Comparison of ENCODE assay signal across 1 cellular context in genomic region chr7:96621932-96622331, GRCh38.
TF ChIP-seq lines count a peak whose summit lies in the region.

No MANE protein-coding gene starts in this region.

TF ChIP-seq in HEK293, 187 proteins besides CTCF, POLR2A, EP300 and RAD21 (continued from another document):
- TF ChIP-seq SCRT2 (tag by site-specific recombination; IDR thresholded peaks at IDR 0.05) (peak; percentile 70), ZNF423 (tag by site-specific recombination; IDR thresholded peaks at IDR 0.05) (peak; percentile 71; the same call in 1 of the 2 replicates), SCRT1 (tag by site-specific recombination; IDR thresholded peaks at IDR 0.05; ENCODE audit: borderline replicate concordance) (peak; percentile 94), ZBTB8A (tag by site-specific recombination; IDR thresholded peaks at IDR 0.05) (peak; percentile 28; the same call in 1 of the 2 replicates), PRDM4 (tag by site-specific recombination; IDR thresholded peaks at IDR 0.05) (peak; percentile 96), ZNF488 (tag by site-specific recombination; IDR thresholded peaks at IDR 0.05) (peak; percentile 76; the same call in 1 of the 2 replicates), ZNF600 (tag by site-specific recombination; IDR thresholded peaks at IDR 0.05) (0 out of 2 replicates have a peak, but pooled peaks have one; percentile 51), EGR2 (tag by site-specific recombination; IDR thresholded peaks at IDR 0.05; ENCODE audit: low read depth) (no peak)
